ENCODE assay signal across 9 cellular contexts in the genomic region with DNA sequence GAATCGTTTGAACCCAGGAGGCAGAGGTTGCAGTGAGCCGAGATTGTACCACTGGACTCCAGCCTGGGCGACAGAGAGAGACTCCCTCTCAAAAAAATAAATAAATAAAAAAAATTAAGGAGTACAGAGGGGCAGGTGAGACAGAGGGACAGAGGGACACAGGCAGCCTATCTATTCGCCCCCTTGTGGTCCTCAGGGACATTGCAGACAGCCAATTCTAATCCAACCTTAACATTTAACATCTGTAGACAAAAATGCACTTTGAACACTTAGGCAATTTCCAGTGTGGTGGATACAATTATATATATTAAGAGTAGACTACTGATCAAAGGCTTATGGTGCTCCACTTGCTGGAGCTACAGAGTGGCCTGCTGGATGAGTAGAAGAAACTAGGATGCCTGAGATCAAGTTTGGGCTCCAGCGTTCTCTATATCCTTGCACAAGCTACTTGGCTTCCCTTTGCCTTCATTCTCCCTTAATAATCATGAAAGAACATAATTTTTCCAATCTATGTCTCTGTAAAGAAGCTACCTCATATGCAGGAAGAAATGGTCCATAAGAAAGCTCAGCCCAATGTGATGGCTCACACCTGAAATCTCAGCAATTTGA. TPM values are rescaled to one million over a fixed set of nuclear protein-coding genes. Genes with fewer than 3 reads are reported as not detected.
DNase-seq lines count a peak whose midpoint lies in the region; ATAC-seq and TF ChIP-seq lines count a peak whose summit lies in the region.
"Had no signal": no experiment of that assay in that cellular context is flagged by ENCODE, and none has a peak within 500 bp of the region (broad histone marks: within the 10 kb centered on the region; RNA-seq: fewer than 3 reads in every experiment).

No MANE protein-coding gene starts in this region.

- in situ Hi-C loops in Panc1 (cut with HindIII; ENCODE audit: low pct_unique_long_range_greater_than_20kb, low sequenced_read_pairs) = no loop called here

- H3K36me3 ChIP-seq in Panc1 (ENCODE audit: control insufficient read depth, insufficient read depth, low read length) = no peaks in the 10 kb centered on the region

- peaks cover 21 to 25% of the 10 kb centered on the region in 2 experiments for H3K4me1 Mint-ChIP-seq in H9

- no peaks in the 10 kb centered on the region for H3K79me2 ChIP-seq in H9 (ENCODE audit: insufficient read depth, low read length)

- BruUV-seq in Panc1 (replicated peaks; lab: Mats Ljungman, UMichigan) = no TSS peak

- no CpG with 5 or more reads among the region's 5 CpGs for WGBS in H9 (ENCODE audit: extremely low coverage, insufficient read length, low lambda C conversion rate)

- H2BK12ac ChIP-seq in H9 (ENCODE audit: insufficient read length, low read depth, low read length) = no peak overlapping the region

- TF ChIP-seq CTCF in H9 (conservative IDR thresholded peaks at IDR 0.05) (peak; percentile 89), Panc1 (IDR thresholded peaks at IDR 0.05) (peak; percentile 92)

- H3K36me3 Mint-ChIP-seq in H9 (ENCODE audit: insufficient read depth in 1 of 3, low read depth in 3 of 3) = no peaks in the 10 kb centered on the region

- H3K79me1 ChIP-seq in H9 (ENCODE audit: insufficient read depth, low read depth, low read length, poor library complexity, severe bottlenecking) = no peaks in the 10 kb centered on the region

- DNase-seq in D341Med (ENCODE audit: low spot score) (peak; percentile 46), H9 (peak; percentile 44), Panc1 (ENCODE audit: low read depth, low spot score) (peak; percentile 36), head of caudate nucleus (peak in 39 of 42 donors; percentile 13 to 80 (median 50)), NCI-H187 (lab: John Stamatoyannopoulos, UW) (no peak)
- peak; percentile 14 for DNase-seq in activated effector memory CD4-positive, alpha-beta T cell treated with Interleukin-2 at 50 U/mL for 16 hours
- DNase-seq in stimulated activated CD4-positive, alpha-beta T cell treated with anti-CD3 and anti-CD28 coated beads, Interleukin-12 subunit alpha, Interleukin-12 subunit beta, amount 100 ng/mL, for 4 hours = peak; percentile 43

- H3K9me3 ChIP-seq in H9 (ENCODE audit: control insufficient read depth, low read depth, low read length) (no peaks in the 10 kb centered on the region), Panc1 (ENCODE audit: control insufficient read depth, insufficient read depth, low read depth, low read length) (no peaks in the 10 kb centered on the region)

- no peak overlapping the region for H4K91ac ChIP-seq in H9 (ENCODE audit: insufficient read length, low read depth, low read length)

- H3K4ac ChIP-seq in H9 (ENCODE audit: low read depth, low read length) = no peak overlapping the region

- intact Hi-C loops in Panc1 (cut with micrococcal nuclease; ENCODE audit: unreplicated experiment) = loop anchor here (5.0 kb wide), 1 partner anchor 182 kb away; no protein-coding TSS in a partner anchor
- intact Hi-C loops in head of caudate nucleus (cut with DNase I) = no loop called here

- no peak overlapping the region for H3K4me2 ChIP-seq in H9 (ENCODE audit: insufficient read depth, insufficient read length, low read length)

- no peaks in the 10 kb centered on the region for H3K23me2 ChIP-seq in H9 (ENCODE audit: insufficient read length, low read depth, low read length, poor library complexity, severe bottlenecking)

- no peaks in the 10 kb centered on the region for H4K20me1 ChIP-seq in H9 (ENCODE audit: control insufficient read depth, insufficient read depth, insufficient read length)

- H3K4me3 Mint-ChIP-seq in H9 = no peak overlapping the region

- no peak overlapping the region for H3K23ac ChIP-seq in H9 (ENCODE audit: insufficient read length, low read depth, low read length)

- no peak overlapping the region for H3K56ac ChIP-seq in H9 (ENCODE audit: insufficient read length, low read depth, low read length)

- no peak overlapping the region for H3K18ac ChIP-seq in H9 (ENCODE audit: insufficient read length, low read depth, low read length)

- H2AFZ ChIP-seq in H9 (ENCODE audit: low read length) = no peak overlapping the region

- H3K9ac ChIP-seq in H9 (ENCODE audit: extremely low read depth, insufficient read length, low read length) = no peak overlapping the region

- H3T11ph ChIP-seq in H9 (ENCODE audit: low read length) = no peak overlapping the region

- H2BK5ac ChIP-seq in H9 (ENCODE audit: insufficient read length, low read length) = no peak overlapping the region

- H3K27ac ChIP-seq in H9 (ENCODE audit: insufficient read length, low read depth, low read length) (no peak overlapping the region), Panc1 (ENCODE audit: low read length) (no peak overlapping the region)
- H3K27ac ChIP-seq: skin epidermis had no signal

- no peak overlapping the region for H2BK15ac ChIP-seq in H9 (ENCODE audit: low read depth, low read length)

- no peak overlapping the region for H4K8ac ChIP-seq in H9 (replicated peaks; ENCODE audit: insufficient read length, low read depth, low read length)

- no peaks in the 10 kb centered on the region; the same call in 1 of the 2 replicates for H3K4me1 ChIP-seq in H9 (ENCODE audit: insufficient read depth, low read length)
- H3K4me1 ChIP-seq in Panc1 (ENCODE audit: control insufficient read depth, insufficient read depth, low read length) = no peaks in the 10 kb centered on the region

- H2AK5ac ChIP-seq in H9 (ENCODE audit: insufficient read length, low read length) = no peak overlapping the region

- CTCF ChIA-PET in Panc1 (lab: Charles Lee) = interaction anchor here (0.6 to 1.2 kb wide), 2 partner anchors 181 to 188 kb away, joined by 4 to 9 read pairs; no protein-coding TSS in a partner anchor

- H3K14ac ChIP-seq in H9 (ENCODE audit: insufficient read depth, low read length) = no peak overlapping the region

- H3K27me3 ChIP-seq in H9 (ENCODE audit: insufficient read depth, low read length) (no peaks in the 10 kb centered on the region), Panc1 (ENCODE audit: control insufficient read depth, insufficient read depth, low read length) (no peaks in the 10 kb centered on the region)

- H3K9me3 Mint-ChIP-seq in H9 = no peaks in the 10 kb centered on the region

- no peak overlapping the region for H3K27ac Mint-ChIP-seq in H9

- H4K5ac ChIP-seq in H9 (ENCODE audit: insufficient read length, low read depth, low read length) = no peak overlapping the region

- no peak overlapping the region for H2BK120ac ChIP-seq in H9 (ENCODE audit: low read depth, low read length, poor library complexity, severe bottlenecking)

- H3K27me3 Mint-ChIP-seq in H9 (ENCODE audit: low read depth) = no peaks in the 10 kb centered on the region

- H2BK20ac ChIP-seq in H9 (ENCODE audit: low read depth, low read length, poor library complexity, severe bottlenecking) = no peak overlapping the region

- no peak overlapping the region for H3K4me3 ChIP-seq in Panc1 (ENCODE audit: low read depth in 2 of 2, low read length in 2 of 2)
- H3K4me3 ChIP-seq: skin epidermis had no signal

- POLR2A ChIA-PET in Panc1 (lab: Charles Lee) = no interaction called here

- ATAC-seq in Panc1 (peak; percentile 80), HG03565 (IDR thresholded peaks at IDR 0.05; ENCODE audit: unreplicated experiment) (no peak)

RNA-seq across cellular contexts. Expression of a gene that starts 8.2 kb away (rescaled TPM):
- total RNA-seq in H9 (2021) (15.6 and 16.5 TPM in 2 replicates), Panc1 (2021; ENCODE audit: unreplicated experiment) (26.4 TPM)
- 27.8 TPM for polyA plus RNA-seq in Panc1 (2012; ENCODE audit: insufficient read length)

RNA-seq across cellular contexts. Expression of a gene that starts 31.8 kb away (rescaled TPM):
- 0.26 and 0.33 TPM in 2 replicates for total RNA-seq in H9 (2021)
- total RNA-seq in Panc1 (2021; ENCODE audit: unreplicated experiment) = 1.3 TPM
- 0.62 TPM for polyA plus RNA-seq in Panc1 (2012; ENCODE audit: insufficient read length)

Comparison
In these comparisons a context has a peak if more than half of its experiments do, and no peak if none do; other contexts are left out.
1. DNase-seq: peak in D341Med (single experiment), H9 (single experiment), Panc1 (single experiment), activated effector memory CD4-positive, alpha-beta T cell treated with Interleukin-2 at 50 U/mL for 16 hours (single experiment), head of caudate nucleus (39 of 42) and stimulated activated CD4-positive, alpha-beta T cell treated with anti-CD3 and anti-CD28 coated beads, Interleukin-12 subunit alpha, Interleukin-12 subunit beta, amount 100 ng/mL, for 4 hours (single experiment); none in NCI-H187 (0 of 2).